In genomic region chr22:19271273-19271855, GRCh38 we compare ENCODE assay signal across 18 cellular contexts. TPM values are rescaled to one million over a fixed set of nuclear protein-coding genes. Genes with fewer than 3 reads are reported as not detected.
A peak's percentile ranks its signal among the peaks of the same experiment; 100 is the strongest.
DNase-seq lines count a peak whose midpoint lies in the region; FAIRE-seq and TF ChIP-seq lines count a peak whose summit lies in the region.
"Had no signal": no experiment of that assay in that cellular context is flagged by ENCODE, and none has a peak within 500 bp of the region (broad histone marks: within the 10 kb centered on the region; RNA-seq: fewer than 3 reads in every experiment).

No MANE protein-coding gene starts in this region.

- H3K4me2 ChIP-seq in mammary epithelial cell (ENCODE audit: insufficient read depth, low read depth, low read length): no peak overlapping the region
- H3K4me2 ChIP-seq in astrocyte (ENCODE audit: low read length): no peak overlapping the region
- no peak overlapping the region for H3K4me2 ChIP-seq in osteoblast (ENCODE audit: insufficient read depth, low read length)
- no peak overlapping the region for H3K4me2 ChIP-seq in mesendoderm (ENCODE audit: low read length)
- H3K4me2 ChIP-seq: PC-9 had no signal

- H3K27ac ChIP-seq in mammary epithelial cell (ENCODE audit: insufficient read depth, low read depth, low read length) (no peak overlapping the region), astrocyte (ENCODE audit: low read depth, low read length) (no peak overlapping the region), osteoblast (ENCODE audit: low read depth, low read length) (peak overlapping the region; percentile 44), mesendoderm (ENCODE audit: low read depth, low read length) (no peak overlapping the region)
- H3K27ac ChIP-seq: PC-9 had no signal

- no peak overlapping the region for H2AK5ac ChIP-seq in mesendoderm (ENCODE audit: low read length)

- POLR2A ChIA-PET in MCF 10A (lab: Yijun Ruan, JAX): interaction anchor here (1.0 kb wide), 1 partner anchor 16 kb away, joined by 3 read pairs; no protein-coding TSS in a partner anchor

- 81% methylated on average over 4 of the region's 4 CpGs for WGBS in mammary epithelial cell (ENCODE audit: low coverage, missing lambda C conversion rate)
- no CpG with 5 or more reads among the region's 4 CpGs for WGBS in mesendoderm (ENCODE audit: extremely low coverage, insufficient coverage, low lambda C conversion rate)

- H3K79me2 ChIP-seq in mammary epithelial cell (ENCODE audit: insufficient read depth, low read length) (no peaks in the 10 kb centered on the region), astrocyte (ENCODE audit: insufficient read depth, low read length) (no peaks in the 10 kb centered on the region), osteoblast (ENCODE audit: insufficient read depth, low read length) (peaks cover 7% of the 10 kb centered on the region), mesendoderm (ENCODE audit: control insufficient read depth, insufficient read depth, low read length) (no peaks in the 10 kb centered on the region)

- no peak overlapping the region for H2BK5ac ChIP-seq in mesendoderm (ENCODE audit: low read length)

- no peak for FAIRE-seq in astrocyte (lab: Jason Lieb, UNC)
- peak; percentile 82 for FAIRE-seq in urothelium cell line (lab: Jason Lieb, UNC)

- H3K9me3 Mint-ChIP-seq in MCF 10A (ENCODE audit: unreplicated experiment) (no peaks in the 10 kb centered on the region), astrocyte (ENCODE audit: unreplicated experiment) (peaks cover 4% of the 10 kb centered on the region)

- H2BK15ac ChIP-seq in mesendoderm (replicated peaks; ENCODE audit: low read depth): no peak overlapping the region

- H3K27me3 ChIP-seq in mammary epithelial cell (ENCODE audit: insufficient read depth, low read length): no peaks in the 10 kb centered on the region
- H3K27me3 ChIP-seq in astrocyte (ENCODE audit: insufficient read depth, low read length): no peaks in the 10 kb centered on the region
- H3K27me3 ChIP-seq in osteoblast (ENCODE audit: insufficient read depth, low read length): no peaks in the 10 kb centered on the region
- no peaks in the 10 kb centered on the region for H3K27me3 ChIP-seq in mesendoderm (ENCODE audit: insufficient read depth, low read length, poor library complexity)

- no peak for DNase-seq in MCF 10A (ENCODE audit: unreplicated experiment)
- no peak for DNase-seq in mammary epithelial cell
- DNase-seq in astrocyte (ENCODE audit: low read depth): no peak
- DNase-seq in osteoblast (ENCODE audit: insufficient read length, low spot score, missing footprints): no peak
- no peak for DNase-seq in urothelium cell line (ENCODE audit: low spot score)
- no peak for DNase-seq in NCI-H1930 (lab: John Stamatoyannopoulos, UW)
- DNase-seq in NCI-H510A (lab: John Stamatoyannopoulos, UW): no peak
- DNase-seq in mesendoderm: no peak
- DNase-seq: 8988T, C1 segment of cervical spinal cord, COR-L47, DMS53, H9, Kasumi-1, NCI-H2107, NCI-H748 treated with DMSO at 0.1 percent for 48 hours, SHP77 had no signal

- H3K9me3 ChIP-seq in mammary epithelial cell (replicated peaks; ENCODE audit: insufficient read depth, low read length) (no peaks in the 10 kb centered on the region), astrocyte (ENCODE audit: insufficient read depth, low read depth, low read length) (no peaks in the 10 kb centered on the region), osteoblast (ENCODE audit: low read depth, low read length) (no peaks in the 10 kb centered on the region)

- H3K18ac ChIP-seq in mesendoderm (ENCODE audit: low read length): no peak overlapping the region

- H3K23ac ChIP-seq in mesendoderm (ENCODE audit: low read length): no peak overlapping the region

- intact Hi-C loops in MCF 10A (cut with micrococcal nuclease): no loop called here
- intact Hi-C loops in mammary epithelial cell (cut with micrococcal nuclease): no loop called here

- H3K36me3 Mint-ChIP-seq in MCF 10A (ENCODE audit: insufficient read depth, unreplicated experiment) (peaks cover 34% of the 10 kb centered on the region), astrocyte (ENCODE audit: low read depth, unreplicated experiment) (peaks cover 38% of the 10 kb centered on the region)

- H3K4ac ChIP-seq in mesendoderm (ENCODE audit: low read depth, low read length): no peak overlapping the region

- dilution Hi-C loops in mammary epithelial cell (cut with HindIII; ENCODE audit: low sequenced_read_pairs): no loop called here

- H2BK120ac ChIP-seq in mesendoderm (ENCODE audit: low read depth, low read length): no peak overlapping the region

- peaks cover 6% of the 10 kb centered on the region for H3K4me1 ChIP-seq in mammary epithelial cell (ENCODE audit: insufficient read depth, low read length)
- no peaks in the 10 kb centered on the region for H3K4me1 ChIP-seq in astrocyte (ENCODE audit: insufficient read depth, low read length)
- peaks cover 14% of the 10 kb centered on the region for H3K4me1 ChIP-seq in osteoblast (ENCODE audit: insufficient read depth, low read length)
- H3K4me1 ChIP-seq in mesendoderm (ENCODE audit: control insufficient read depth, low read depth, low read length): no peaks in the 10 kb centered on the region

- no peak overlapping the region for H4K5ac ChIP-seq in mesendoderm (ENCODE audit: low read length)

- H3K4me3 ChIP-seq in mammary epithelial cell (replicated peaks in 1 of 3; ENCODE audit: insufficient read depth in 1 of 3, low read depth in 2 of 3, low read length in 3 of 3) (no peak overlapping the region), astrocyte (ENCODE audit: insufficient read depth, low read depth, low read length) (no peak overlapping the region), osteoblast (ENCODE audit: insufficient read depth, low read length) (no peak overlapping the region), mesendoderm (ENCODE audit: low read length) (no peak overlapping the region)
- H3K4me3 ChIP-seq: PC-9 had no signal

- no peak overlapping the region for H3K56ac ChIP-seq in mesendoderm (ENCODE audit: low read length)

- H3K27ac Mint-ChIP-seq in MCF 10A (ENCODE audit: low read depth, unreplicated experiment) (peak overlapping the region; percentile 46), astrocyte (ENCODE audit: unreplicated experiment) (peak overlapping the region; percentile 2)

- H3K27me3 Mint-ChIP-seq in MCF 10A (ENCODE audit: insufficient read depth, unreplicated experiment): no peaks in the 10 kb centered on the region
- H3K27me3 Mint-ChIP-seq in astrocyte (ENCODE audit: low read depth, unreplicated experiment): no peaks in the 10 kb centered on the region

- BruUV-seq in MCF 10A (replicated peaks; lab: Mats Ljungman, UMichigan) (no TSS peak), mammary epithelial cell (replicated peaks; lab: Mats Ljungman, UMichigan) (no TSS peak)

- TF ChIP-seq CTCF in MCF 10A (IDR thresholded peaks at IDR 0.05; ENCODE audit: unreplicated experiment): no peak
- no peak for TF ChIP-seq CTCF in mammary epithelial cell (conservative IDR thresholded peaks at IDR 0.05 in 1 of 2, IDR thresholded peaks at IDR 0.05 in 1 of 2; ENCODE audit: extremely low read depth in 1 of 2, insufficient read depth in 1 of 2, low read depth in 1 of 2, low read length in 2 of 2)
- no peak for TF ChIP-seq CTCF in astrocyte (IDR thresholded peaks at IDR 0.05; ENCODE audit: insufficient read depth, low read depth, low read length)
- TF ChIP-seq CTCF in osteoblast (IDR thresholded peaks at IDR 0.05; ENCODE audit: extremely low read depth, low read depth, low read length): no peak

- H3K4me3 Mint-ChIP-seq in MCF 10A (ENCODE audit: unreplicated experiment) (no peak overlapping the region), astrocyte (ENCODE audit: unreplicated experiment) (no peak overlapping the region)
- H3K4me3 Mint-ChIP-seq: H9 had no signal

- no peaks in the 10 kb centered on the region for H3K79me1 ChIP-seq in mesendoderm (ENCODE audit: low read length)

- H3K9ac ChIP-seq in mammary epithelial cell (ENCODE audit: insufficient read depth, low read length) (no peak overlapping the region), astrocyte (ENCODE audit: low read length) (no peak overlapping the region), mesendoderm (ENCODE audit: low read length) (no peak overlapping the region)

- H4K20me1 ChIP-seq in mammary epithelial cell (ENCODE audit: insufficient read depth, low read length): no peaks in the 10 kb centered on the region
- peaks cover 19% of the 10 kb centered on the region for H4K20me1 ChIP-seq in astrocyte (ENCODE audit: insufficient read depth, low read length)
- H4K20me1 ChIP-seq in osteoblast (ENCODE audit: insufficient read depth, low read length): no peaks in the 10 kb centered on the region

- CTCF ChIA-PET in MCF 10A (lab: Yijun Ruan, JAX) (no interaction called here), mammary epithelial cell (lab: Charles Lee; ENCODE audit: low non-redundant PET) (no interaction called here)

- H3K4me1 Mint-ChIP-seq in MCF 10A (ENCODE audit: insufficient read depth, unreplicated experiment) (peaks cover 16% of the 10 kb centered on the region), astrocyte (ENCODE audit: low read depth, unreplicated experiment) (peaks cover 16% of the 10 kb centered on the region)

- no peaks in the 10 kb centered on the region for H3K36me3 ChIP-seq in mammary epithelial cell (ENCODE audit: insufficient read depth, low read length)
- H3K36me3 ChIP-seq in astrocyte (ENCODE audit: insufficient read depth, low read length): no peaks in the 10 kb centered on the region
- peaks cover 9% of the 10 kb centered on the region for H3K36me3 ChIP-seq in osteoblast (ENCODE audit: insufficient read depth, low read length)
- H3K36me3 ChIP-seq in mesendoderm (ENCODE audit: control insufficient read depth, insufficient read depth, low read length): no peaks in the 10 kb centered on the region

- H2AFZ ChIP-seq in mammary epithelial cell (ENCODE audit: low read depth, low read length) (no peak overlapping the region), astrocyte (ENCODE audit: low read depth, low read length) (no peak overlapping the region), osteoblast (ENCODE audit: low read length) (no peak overlapping the region)
- H2AFZ ChIP-seq: PC-9 had no signal

- in situ Hi-C loops in mammary epithelial cell (cut with MboI; ENCODE audit: low sequenced_read_pairs in 2 of 2): no loop called here

- H4K8ac ChIP-seq in mesendoderm (ENCODE audit: low read depth, low read length): no peak overlapping the region

RNA-seq across cellular contexts. Expression of gene CLTCL1, which starts 20.2 kb away (rescaled TPM):
- total RNA-seq in MCF 10A (2022): 12.2 and 21.7 TPM in 2 replicates
- 10 to 100 TPM; 30.0 to 33.2 TPM for total RNA-seq in mammary epithelial cell
- 10.2 TPM for polyA plus RNA-seq in mammary epithelial cell
- polyA minus RNA-seq in mammary epithelial cell: 27.5 TPM
- 54.4 and 65.3 TPM in 2 replicates for total RNA-seq in astrocyte
- 28.6 and 29.7 TPM in 2 replicates for total RNA-seq in osteoblast
- polyA plus RNA-seq in mesendoderm (2013, experiment 1 of 2): 2.4 TPM
- polyA plus RNA-seq in mesendoderm (2013, experiment 2 of 2): 2.2 TPM
